ENCODE assay signal across 1 cellular context in the genomic region with DNA sequence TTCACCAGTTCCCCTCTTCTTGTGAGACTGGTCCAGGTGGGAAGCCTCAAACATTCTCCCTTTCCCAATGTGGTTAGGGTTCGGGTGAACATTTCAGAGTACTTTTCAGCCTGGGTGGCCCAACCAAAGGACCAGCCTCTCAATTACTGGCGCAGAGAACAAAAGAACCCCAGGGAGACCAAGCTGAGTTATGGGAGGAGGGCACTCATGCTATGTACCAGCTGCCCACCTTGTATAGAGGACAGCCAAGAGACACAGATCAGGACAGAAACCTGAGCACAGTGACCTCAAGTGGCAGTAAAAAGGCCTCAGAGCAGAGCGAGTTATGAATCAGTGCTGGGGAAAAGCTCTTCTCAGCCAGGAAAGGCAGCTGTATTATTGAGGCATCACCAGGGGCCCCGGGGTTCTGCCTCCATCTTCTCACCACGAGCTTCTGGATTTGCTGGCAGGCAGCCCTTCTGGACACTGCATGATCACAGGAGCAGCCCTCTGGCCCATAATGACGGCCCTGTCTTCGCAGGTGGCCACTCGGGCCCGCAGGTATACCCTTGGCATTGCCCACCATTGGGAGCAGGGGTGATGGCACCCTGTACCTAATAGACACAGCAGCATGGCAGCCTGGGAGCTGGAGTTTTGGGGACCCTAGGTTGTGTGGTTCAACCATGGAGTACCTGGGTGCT.
TF ChIP-seq lines count a peak whose summit lies in the region.

No MANE protein-coding gene starts in this region.

TF ChIP-seq in H1, 55 proteins besides CTCF, POLR2A, EP300 and RAD21:
- TF ChIP-seq SP2 (IDR thresholded peaks at IDR 0.05; ENCODE audit: low read length) (no peak), TAF7 (optimal IDR thresholded peaks at IDR 0.05; ENCODE audit: borderline replicate concordance, low read depth, low read length) (no peak), POLR2AphosphoS5 (IDR thresholded peaks at IDR 0.05; ENCODE audit: low read depth, low read length) (no peak), TEAD4 (IDR thresholded peaks at IDR 0.05; ENCODE audit: low read depth, low read length) (no peak), NANOG (IDR thresholded peaks at IDR 0.05; ENCODE audit: insufficient read depth, low read depth, low read length, poor library complexity, severe bottlenecking) (no peak), CREB1 (IDR thresholded peaks at IDR 0.05) (no peak), CHD1 (IDR thresholded peaks at IDR 0.05; ENCODE audit: low read depth, low read length) (no peak), SAP30 (IDR thresholded peaks at IDR 0.05; ENCODE audit: insufficient read depth, insufficient replicate concordance, low read length) (no peak), ASH2L (IDR thresholded peaks at IDR 0.05; ENCODE audit: low read length) (no peak)
